21 cellular contexts compared by ENCODE assay signal in the genomic region with DNA sequence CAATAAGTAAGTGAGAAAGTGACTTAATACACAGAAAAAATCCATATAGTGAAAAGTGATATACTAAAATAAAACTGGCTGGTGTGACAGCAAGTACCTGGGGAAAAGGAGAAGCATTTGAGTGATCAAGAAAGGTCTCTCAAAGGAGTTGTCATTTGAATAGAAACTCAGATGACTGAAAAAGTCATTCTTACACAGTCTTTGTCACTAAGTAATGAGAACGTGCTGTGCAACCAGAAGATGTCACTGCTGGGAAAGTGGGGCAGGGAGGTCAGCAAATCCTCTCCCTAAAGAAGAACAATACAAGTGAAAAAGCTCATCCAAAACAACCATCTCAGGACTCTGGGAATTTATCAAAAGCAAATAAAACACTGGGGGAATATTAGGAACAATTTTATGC.
A peak's percentile ranks its signal among the peaks of the same experiment; 100 is the strongest.
DNase-seq lines count a peak whose midpoint lies in the region; ATAC-seq and TF ChIP-seq lines count a peak whose summit lies in the region.
"Had no signal": no experiment of that assay in that cellular context is flagged by ENCODE, and none has a peak within 500 bp of the region (broad histone marks: within the 10 kb centered on the region; RNA-seq: fewer than 3 reads in every experiment).

No MANE protein-coding gene starts in this region.

- no peaks in the 10 kb centered on the region for H3K9me3 ChIP-seq in H9 (ENCODE audit: control insufficient read depth, low read depth, low read length)
- H3K9me3 ChIP-seq in OCI-LY7 (ENCODE audit: low read length): no peaks in the 10 kb centered on the region
- no peaks in the 10 kb centered on the region for H3K9me3 ChIP-seq in endodermal cell (ENCODE audit: control insufficient read depth, low read length)
- H3K9me3 ChIP-seq: adrenal gland had no signal

- DNase-seq in H9 (no peak), OCI-LY7 (ENCODE audit: low spot score) (no peak), endodermal cell (no peak), nephron progenitor cell (no peak), dermis blood vessel endothelial cell (no peak)
- DNase-seq: activated naive CD4-positive, alpha-beta T cell; activated T-cell treated with anti-CD3 and anti-CD28 coated beads, Interleukin-2, amount 50 U/mL, for 1 hour; adrenal gland; CD4-positive, CD25-positive, alpha-beta regulatory T cell; GOT3; mammary epithelial cell; NCI-H345; NCI-H774; nucleus accumbens; PC-3; SHP77 treated with DMSO at 0.1 percent for 48 hours had no signal

- H3K9me2 ChIP-seq in OCI-LY7 (ENCODE audit: insufficient read depth, low read length): no peaks in the 10 kb centered on the region

- H3K27me3 ChIP-seq in H9 (ENCODE audit: insufficient read depth, low read length): no peaks in the 10 kb centered on the region
- no peaks in the 10 kb centered on the region for H3K27me3 ChIP-seq in endodermal cell (ENCODE audit: control insufficient read depth, insufficient read depth, low read length, poor library complexity, severe bottlenecking)
- H3K27me3 ChIP-seq: adrenal gland had no signal

- no peak overlapping the region for H3T11ph ChIP-seq in H9 (ENCODE audit: low read length)

- H3K9ac ChIP-seq in H9 (ENCODE audit: extremely low read depth, insufficient read length, low read length) (no peak overlapping the region), endodermal cell (ENCODE audit: extremely low read depth, low read length, poor library complexity, severe bottlenecking) (no peak overlapping the region)

- no peak overlapping the region for H3K23ac ChIP-seq in H9 (ENCODE audit: insufficient read length, low read depth, low read length)

- no peak overlapping the region for H2BK15ac ChIP-seq in H9 (ENCODE audit: low read depth, low read length)

- H2BK120ac ChIP-seq in H9 (ENCODE audit: low read depth, low read length, poor library complexity, severe bottlenecking): no peak overlapping the region

- no peaks in the 10 kb centered on the region for H3K23me2 ChIP-seq in H9 (ENCODE audit: insufficient read length, low read depth, low read length, poor library complexity, severe bottlenecking)

- 0 out of 5 replicates have a peak, but pooled peaks cover 0 to 4% of the 10 kb centered on the region in 2 experiments for H3K9me3 Mint-ChIP-seq in H9
- no peaks in the 10 kb centered on the region for H3K9me3 Mint-ChIP-seq in endodermal cell
- peaks cover 5% of the 10 kb centered on the region for H3K9me3 Mint-ChIP-seq in nephron progenitor cell
- H3K9me3 Mint-ChIP-seq: type B pancreatic cell had no signal

- POLR2A ChIA-PET in OCI-LY7 (lab: Charles Lee): no interaction called here

- no peak overlapping the region for H3K18ac ChIP-seq in H9 (ENCODE audit: insufficient read length, low read depth, low read length)

- no peak overlapping the region for H3K4me3 Mint-ChIP-seq in H9
- H3K4me3 Mint-ChIP-seq in endodermal cell: no peak overlapping the region
- H3K4me3 Mint-ChIP-seq in nephron progenitor cell: no peak overlapping the region
- H3K4me3 Mint-ChIP-seq: CD4-positive, CD25-positive, alpha-beta regulatory T cell; type B pancreatic cell had no signal

- H2BK5ac ChIP-seq in H9 (ENCODE audit: insufficient read length, low read length): no peak overlapping the region

- no peaks in the 10 kb centered on the region for H3K79me2 ChIP-seq in H9 (ENCODE audit: insufficient read depth, low read length)
- no peaks in the 10 kb centered on the region for H3K79me2 ChIP-seq in OCI-LY7 (ENCODE audit: insufficient read depth, low read depth, low read length)

- no peak overlapping the region for H2AFZ ChIP-seq in H9 (ENCODE audit: low read length)
- no peak overlapping the region for H2AFZ ChIP-seq in OCI-LY7 (ENCODE audit: low read length)

- H3K27ac ChIP-seq in H9 (ENCODE audit: insufficient read length, low read depth, low read length): no peak overlapping the region
- H3K27ac ChIP-seq in OCI-LY7 (ENCODE audit: low read depth, low read length, poor library complexity, severe bottlenecking): no peak overlapping the region
- H3K27ac ChIP-seq in endodermal cell (ENCODE audit: low read depth, low read length): no peak overlapping the region
- H3K27ac ChIP-seq: adrenal gland, coronary artery, skin epidermis had no signal

- no peak overlapping the region for H3K4ac ChIP-seq in H9 (ENCODE audit: low read depth, low read length)

- no peak overlapping the region for H2BK20ac ChIP-seq in H9 (ENCODE audit: low read depth, low read length, poor library complexity, severe bottlenecking)

- H3K36me3 ChIP-seq in OCI-LY7 (ENCODE audit: insufficient read depth, low read length) (no peaks in the 10 kb centered on the region), endodermal cell (ENCODE audit: control insufficient read depth, insufficient read depth, low read length) (no peaks in the 10 kb centered on the region)
- H3K36me3 ChIP-seq: adrenal gland had no signal

- no TSS peak for BruUV-seq in OCI-LY7 (replicated peaks; lab: Mats Ljungman, UMichigan)

- no CpG with 5 or more reads among the region's 1 CpG for WGBS in H9 (ENCODE audit: extremely low coverage, insufficient read length, low lambda C conversion rate)
- WGBS in endodermal cell (ENCODE audit: insufficient coverage in 1 of 2, insufficient read length in 1 of 2), 2 experiments: 21% methylated on average over 1 of the region's 1 CpG; no CpG with 5 or more reads in 1 of the 2 experiments

- H4K20me1 ChIP-seq in H9 (ENCODE audit: control insufficient read depth, insufficient read depth, insufficient read length): no peaks in the 10 kb centered on the region
- H4K20me1 ChIP-seq in OCI-LY7 (ENCODE audit: insufficient read depth, low read length): no peaks in the 10 kb centered on the region

- H3K36me3 Mint-ChIP-seq in H9 (ENCODE audit: insufficient read depth in 1 of 3, low read depth in 3 of 3) (no peaks in the 10 kb centered on the region), endodermal cell (ENCODE audit: low read depth) (no peaks in the 10 kb centered on the region), nephron progenitor cell (ENCODE audit: low read depth) (no peaks in the 10 kb centered on the region)
- H3K36me3 Mint-ChIP-seq: CD4-positive, CD25-positive, alpha-beta regulatory T cell; type B pancreatic cell had no signal

- no peak overlapping the region for H4K8ac ChIP-seq in H9 (replicated peaks; ENCODE audit: insufficient read length, low read depth, low read length)

- H3K14ac ChIP-seq in H9 (ENCODE audit: insufficient read depth, low read length): no peak overlapping the region

- H3K27ac Mint-ChIP-seq in H9 (peak overlapping the region in 2 of 3 experiments; percentile 5 to 15; a peak in 2 of 7 replicates), endodermal cell (no peak overlapping the region), nephron progenitor cell (peak overlapping the region; percentile 18)
- H3K27ac Mint-ChIP-seq: CD4-positive, CD25-positive, alpha-beta regulatory T cell; type B pancreatic cell had no signal

- no peak for TF ChIP-seq POLR2A in GM18505 (IDR thresholded peaks at IDR 0.05; ENCODE audit: borderline replicate concordance, extremely low read depth, insufficient read depth, insufficient read length)

- TF ChIP-seq CTCF in H9 (conservative IDR thresholded peaks at IDR 0.05) (peak; percentile 27; the same call in 1 of the 3 replicates), OCI-LY7 (conservative IDR thresholded peaks at IDR 0.05; ENCODE audit: low read length) (peak; percentile 29; the same call in 1 of the 2 replicates), endodermal cell (conservative IDR thresholded peaks at IDR 0.05) (peak; percentile 45), nephron progenitor cell (IDR thresholded peaks at IDR 0.05) (no peak)

- CTCF ChIA-PET in OCI-LY7 (lab: Charles Lee; ENCODE audit: unreplicated experiment): no interaction called here

- H3K4me1 Mint-ChIP-seq in H9: peaks cover 11 to 12% of the 10 kb centered on the region in 2 experiments
- peaks cover 10% of the 10 kb centered on the region for H3K4me1 Mint-ChIP-seq in endodermal cell
- peaks cover 5% of the 10 kb centered on the region for H3K4me1 Mint-ChIP-seq in nephron progenitor cell
- H3K4me1 Mint-ChIP-seq: CD4-positive, CD25-positive, alpha-beta regulatory T cell had no signal

- no peak overlapping the region for H2AK5ac ChIP-seq in H9 (ENCODE audit: insufficient read length, low read length)

- H3K4me1 ChIP-seq in H9 (ENCODE audit: insufficient read depth, low read length) (no peaks in the 10 kb centered on the region), OCI-LY7 (ENCODE audit: insufficient read depth, low read length, poor library complexity, severe bottlenecking) (no peaks in the 10 kb centered on the region), endodermal cell (ENCODE audit: control insufficient read depth, insufficient read depth, low read length) (peaks cover 13% of the 10 kb centered on the region)
- H3K4me1 ChIP-seq: adrenal gland had no signal

- no peaks in the 10 kb centered on the region for H3K27me3 Mint-ChIP-seq in H9 (ENCODE audit: low read depth)
- no peaks in the 10 kb centered on the region for H3K27me3 Mint-ChIP-seq in endodermal cell (ENCODE audit: insufficient read depth)
- H3K27me3 Mint-ChIP-seq in nephron progenitor cell (ENCODE audit: low read depth, poor library complexity): peaks cover 11% of the 10 kb centered on the region
- H3K27me3 Mint-ChIP-seq: CD4-positive, CD25-positive, alpha-beta regulatory T cell; type B pancreatic cell had no signal

- intact Hi-C loops in OCI-LY7 (cut with micrococcal nuclease; ENCODE audit: unreplicated experiment): no loop called here

- no peak overlapping the region for H2BK12ac ChIP-seq in H9 (ENCODE audit: insufficient read length, low read depth, low read length)

- H3K56ac ChIP-seq in H9 (ENCODE audit: insufficient read length, low read depth, low read length): no peak overlapping the region

- H4K5ac ChIP-seq in H9 (ENCODE audit: insufficient read length, low read depth, low read length): no peak overlapping the region

- H3K4me3 ChIP-seq in OCI-LY7 (ENCODE audit: low read depth, low read length, poor library complexity, severe bottlenecking): no peak overlapping the region
- no peak overlapping the region for H3K4me3 ChIP-seq in endodermal cell (ENCODE audit: low read length)
- H3K4me3 ChIP-seq: adrenal gland, coronary artery, skin epidermis had no signal

- H3K4me2 ChIP-seq in H9 (ENCODE audit: insufficient read depth, insufficient read length, low read length) (no peak overlapping the region), OCI-LY7 (ENCODE audit: low read length) (no peak overlapping the region)

- H3K79me1 ChIP-seq in H9 (ENCODE audit: insufficient read depth, low read depth, low read length, poor library complexity, severe bottlenecking): no peaks in the 10 kb centered on the region

- H4K91ac ChIP-seq in H9 (ENCODE audit: insufficient read length, low read depth, low read length): no peak overlapping the region

- ATAC-seq in HG02840 (IDR thresholded peaks at IDR 0.05; ENCODE audit: low FRiP score, unreplicated experiment): no peak
- ATAC-seq in GM18505 (IDR thresholded peaks at IDR 0.05; ENCODE audit: unreplicated experiment): no peak
- ATAC-seq: PC-3 had no signal
